In the genomic region with DNA sequence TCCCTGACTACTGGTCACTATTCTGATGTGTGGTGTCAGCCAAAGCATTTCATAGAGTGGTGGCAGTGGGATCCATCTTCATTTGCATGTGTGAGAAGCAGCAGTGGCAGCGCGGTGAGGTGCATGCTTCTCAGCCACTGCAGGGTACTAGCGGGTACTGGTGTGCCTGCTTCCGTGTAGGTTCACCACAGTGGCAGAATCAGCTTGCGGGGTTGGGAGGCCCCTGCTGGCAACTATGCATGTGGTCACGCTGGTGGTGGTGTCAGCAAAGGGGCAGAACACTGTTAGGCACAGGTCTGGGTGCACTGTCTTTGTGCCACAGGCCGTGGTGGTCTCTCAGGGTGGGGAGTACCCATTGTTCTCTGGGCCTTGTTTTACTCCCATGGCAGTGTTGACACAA, we compare ENCODE assay signal across 1 cellular context.
TF ChIP-seq lines count a peak whose summit lies in the region.

No MANE protein-coding gene starts in this region.

TF ChIP-seq in WTC11, 78 proteins besides CTCF, POLR2A, EP300 and RAD21:
- TF ChIP-seq FOXP1 (CRISPR knock-in tag; IDR thresholded peaks at IDR 0.05; ENCODE audit: borderline replicate concordance) = no peak
- no peak for TF ChIP-seq ZNF423 (CRISPR knock-in tag; IDR thresholded peaks at IDR 0.05)
- TF ChIP-seq, protein P1, sequence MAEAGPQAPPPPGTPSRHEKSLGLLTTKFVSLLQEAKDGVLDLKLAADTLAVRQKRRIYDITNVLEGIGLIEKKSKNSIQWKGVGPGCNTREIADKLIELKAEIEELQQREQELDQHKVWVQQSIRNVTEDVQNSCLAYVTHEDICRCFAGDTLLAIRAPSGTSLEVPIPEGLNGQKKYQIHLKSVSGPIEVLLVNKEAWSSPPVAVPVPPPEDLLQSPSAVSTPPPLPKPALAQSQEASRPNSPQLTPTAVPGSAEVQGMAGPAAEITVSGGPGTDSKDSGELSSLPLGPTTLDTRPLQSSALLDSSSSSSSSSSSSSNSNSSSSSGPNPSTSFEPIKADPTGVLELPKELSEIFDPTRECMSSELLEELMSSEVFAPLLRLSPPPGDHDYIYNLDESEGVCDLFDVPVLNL (CRISPR knock-in tag; IDR thresholded peaks at IDR 0.05; ENCODE audit: borderline replicate concordance, low read depth) = no peak
- TF ChIP-seq, protein P2, sequence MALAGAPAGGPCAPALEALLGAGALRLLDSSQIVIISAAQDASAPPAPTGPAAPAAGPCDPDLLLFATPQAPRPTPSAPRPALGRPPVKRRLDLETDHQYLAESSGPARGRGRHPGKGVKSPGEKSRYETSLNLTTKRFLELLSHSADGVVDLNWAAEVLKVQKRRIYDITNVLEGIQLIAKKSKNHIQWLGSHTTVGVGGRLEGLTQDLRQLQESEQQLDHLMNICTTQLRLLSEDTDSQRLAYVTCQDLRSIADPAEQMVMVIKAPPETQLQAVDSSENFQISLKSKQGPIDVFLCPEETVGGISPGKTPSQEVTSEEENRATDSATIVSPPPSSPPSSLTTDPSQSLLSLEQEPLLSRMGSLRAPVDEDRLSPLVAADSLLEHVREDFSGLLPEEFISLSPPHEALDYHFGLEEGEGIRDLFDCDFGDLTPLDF (CRISPR knock-in tag; IDR thresholded peaks at IDR 0.05) = no peak
- TF ChIP-seq MYBL2 (CRISPR knock-in tag; IDR thresholded peaks at IDR 0.05) = no peak
- no peak for TF ChIP-seq SMAD3 (CRISPR knock-in tag; IDR thresholded peaks at IDR 0.05; ENCODE audit: borderline replicate concordance)
- no peak for TF ChIP-seq TEAD1 (CRISPR knock-in tag; IDR thresholded peaks at IDR 0.05)
- TF ChIP-seq, protein P3, sequence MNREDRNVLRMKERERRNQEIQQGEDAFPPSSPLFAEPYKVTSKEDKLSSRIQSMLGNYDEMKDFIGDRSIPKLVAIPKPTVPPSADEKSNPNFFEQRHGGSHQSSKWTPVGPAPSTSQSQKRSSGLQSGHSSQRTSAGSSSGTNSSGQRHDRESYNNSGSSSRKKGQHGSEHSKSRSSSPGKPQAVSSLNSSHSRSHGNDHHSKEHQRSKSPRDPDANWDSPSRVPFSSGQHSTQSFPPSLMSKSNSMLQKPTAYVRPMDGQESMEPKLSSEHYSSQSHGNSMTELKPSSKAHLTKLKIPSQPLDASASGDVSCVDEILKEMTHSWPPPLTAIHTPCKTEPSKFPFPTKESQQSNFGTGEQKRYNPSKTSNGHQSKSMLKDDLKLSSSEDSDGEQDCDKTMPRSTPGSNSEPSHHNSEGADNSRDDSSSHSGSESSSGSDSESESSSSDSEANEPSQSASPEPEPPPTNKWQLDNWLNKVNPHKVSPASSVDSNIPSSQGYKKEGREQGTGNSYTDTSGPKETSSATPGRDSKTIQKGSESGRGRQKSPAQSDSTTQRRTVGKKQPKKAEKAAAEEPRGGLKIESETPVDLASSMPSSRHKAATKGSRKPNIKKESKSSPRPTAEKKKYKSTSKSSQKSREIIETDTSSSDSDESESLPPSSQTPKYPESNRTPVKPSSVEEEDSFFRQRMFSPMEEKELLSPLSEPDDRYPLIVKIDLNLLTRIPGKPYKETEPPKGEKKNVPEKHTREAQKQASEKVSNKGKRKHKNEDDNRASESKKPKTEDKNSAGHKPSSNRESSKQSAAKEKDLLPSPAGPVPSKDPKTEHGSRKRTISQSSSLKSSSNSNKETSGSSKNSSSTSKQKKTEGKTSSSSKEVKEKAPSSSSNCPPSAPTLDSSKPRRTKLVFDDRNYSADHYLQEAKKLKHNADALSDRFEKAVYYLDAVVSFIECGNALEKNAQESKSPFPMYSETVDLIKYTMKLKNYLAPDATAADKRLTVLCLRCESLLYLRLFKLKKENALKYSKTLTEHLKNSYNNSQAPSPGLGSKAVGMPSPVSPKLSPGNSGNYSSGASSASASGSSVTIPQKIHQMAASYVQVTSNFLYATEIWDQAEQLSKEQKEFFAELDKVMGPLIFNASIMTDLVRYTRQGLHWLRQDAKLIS (CRISPR knock-in tag; IDR thresholded peaks at IDR 0.05; ENCODE audit: borderline replicate concordance) = no peak
- TF ChIP-seq, protein P4, sequence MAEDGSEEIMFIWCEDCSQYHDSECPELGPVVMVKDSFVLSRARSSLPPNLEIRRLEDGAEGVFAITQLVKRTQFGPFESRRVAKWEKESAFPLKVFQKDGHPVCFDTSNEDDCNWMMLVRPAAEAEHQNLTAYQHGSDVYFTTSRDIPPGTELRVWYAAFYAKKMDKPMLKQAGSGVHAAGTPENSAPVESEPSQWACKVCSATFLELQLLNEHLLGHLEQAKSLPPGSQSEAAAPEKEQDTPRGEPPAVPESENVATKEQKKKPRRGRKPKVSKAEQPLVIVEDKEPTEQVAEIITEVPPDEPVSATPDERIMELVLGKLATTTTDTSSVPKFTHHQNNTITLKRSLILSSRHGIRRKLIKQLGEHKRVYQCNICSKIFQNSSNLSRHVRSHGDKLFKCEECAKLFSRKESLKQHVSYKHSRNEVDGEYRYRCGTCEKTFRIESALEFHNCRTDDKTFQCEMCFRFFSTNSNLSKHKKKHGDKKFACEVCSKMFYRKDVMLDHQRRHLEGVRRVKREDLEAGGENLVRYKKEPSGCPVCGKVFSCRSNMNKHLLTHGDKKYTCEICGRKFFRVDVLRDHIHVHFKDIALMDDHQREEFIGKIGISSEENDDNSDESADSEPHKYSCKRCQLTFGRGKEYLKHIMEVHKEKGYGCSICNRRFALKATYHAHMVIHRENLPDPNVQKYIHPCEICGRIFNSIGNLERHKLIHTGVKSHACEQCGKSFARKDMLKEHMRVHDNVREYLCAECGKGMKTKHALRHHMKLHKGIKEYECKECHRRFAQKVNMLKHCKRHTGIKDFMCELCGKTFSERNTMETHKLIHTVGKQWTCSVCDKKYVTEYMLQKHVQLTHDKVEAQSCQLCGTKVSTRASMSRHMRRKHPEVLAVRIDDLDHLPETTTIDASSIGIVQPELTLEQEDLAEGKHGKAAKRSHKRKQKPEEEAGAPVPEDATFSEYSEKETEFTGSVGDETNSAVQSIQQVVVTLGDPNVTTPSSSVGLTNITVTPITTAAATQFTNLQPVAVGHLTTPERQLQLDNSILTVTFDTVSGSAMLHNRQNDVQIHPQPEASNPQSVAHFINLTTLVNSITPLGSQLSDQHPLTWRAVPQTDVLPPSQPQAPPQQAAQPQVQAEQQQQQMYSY (CRISPR knock-in tag; IDR thresholded peaks at IDR 0.05) = no peak
- TF ChIP-seq, protein P5, sequence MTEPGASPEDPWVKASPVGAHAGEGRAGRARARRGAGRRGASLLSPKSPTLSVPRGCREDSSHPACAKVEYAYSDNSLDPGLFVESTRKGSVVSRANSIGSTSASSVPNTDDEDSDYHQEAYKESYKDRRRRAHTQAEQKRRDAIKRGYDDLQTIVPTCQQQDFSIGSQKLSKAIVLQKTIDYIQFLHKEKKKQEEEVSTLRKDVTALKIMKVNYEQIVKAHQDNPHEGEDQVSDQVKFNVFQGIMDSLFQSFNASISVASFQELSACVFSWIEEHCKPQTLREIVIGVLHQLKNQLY (CRISPR knock-in tag; IDR thresholded peaks at IDR 0.05) = no peak
- TF ChIP-seq, protein P6, sequence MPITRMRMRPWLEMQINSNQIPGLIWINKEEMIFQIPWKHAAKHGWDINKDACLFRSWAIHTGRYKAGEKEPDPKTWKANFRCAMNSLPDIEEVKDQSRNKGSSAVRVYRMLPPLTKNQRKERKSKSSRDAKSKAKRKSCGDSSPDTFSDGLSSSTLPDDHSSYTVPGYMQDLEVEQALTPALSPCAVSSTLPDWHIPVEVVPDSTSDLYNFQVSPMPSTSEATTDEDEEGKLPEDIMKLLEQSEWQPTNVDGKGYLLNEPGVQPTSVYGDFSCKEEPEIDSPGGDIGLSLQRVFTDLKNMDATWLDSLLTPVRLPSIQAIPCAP (CRISPR knock-in tag; IDR thresholded peaks at IDR 0.05) = no peak
- TF ChIP-seq ATF1 (CRISPR knock-in tag; IDR thresholded peaks at IDR 0.05) = no peak
- TF ChIP-seq, protein P7, sequence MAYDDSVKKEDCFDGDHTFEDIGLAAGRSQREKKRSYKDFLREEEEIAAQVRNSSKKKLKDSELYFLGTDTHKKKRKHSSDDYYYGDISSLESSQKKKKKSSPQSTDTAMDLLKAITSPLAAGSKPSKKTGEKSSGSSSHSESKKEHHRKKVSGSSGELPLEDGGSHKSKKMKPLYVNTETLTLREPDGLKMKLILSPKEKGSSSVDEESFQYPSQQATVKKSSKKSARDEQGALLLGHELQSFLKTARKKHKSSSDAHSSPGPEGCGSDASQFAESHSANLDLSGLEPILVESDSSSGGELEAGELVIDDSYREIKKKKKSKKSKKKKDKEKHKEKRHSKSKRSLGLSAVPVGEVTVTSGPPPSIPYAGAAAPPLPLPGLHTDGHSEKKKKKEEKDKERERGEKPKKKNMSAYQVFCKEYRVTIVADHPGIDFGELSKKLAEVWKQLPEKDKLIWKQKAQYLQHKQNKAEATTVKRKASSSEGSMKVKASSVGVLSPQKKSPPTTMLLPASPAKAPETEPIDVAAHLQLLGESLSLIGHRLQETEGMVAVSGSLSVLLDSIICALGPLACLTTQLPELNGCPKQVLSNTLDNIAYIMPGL (CRISPR knock-in tag; IDR thresholded peaks at IDR 0.05) = no peak
